In the genomic region with DNA sequence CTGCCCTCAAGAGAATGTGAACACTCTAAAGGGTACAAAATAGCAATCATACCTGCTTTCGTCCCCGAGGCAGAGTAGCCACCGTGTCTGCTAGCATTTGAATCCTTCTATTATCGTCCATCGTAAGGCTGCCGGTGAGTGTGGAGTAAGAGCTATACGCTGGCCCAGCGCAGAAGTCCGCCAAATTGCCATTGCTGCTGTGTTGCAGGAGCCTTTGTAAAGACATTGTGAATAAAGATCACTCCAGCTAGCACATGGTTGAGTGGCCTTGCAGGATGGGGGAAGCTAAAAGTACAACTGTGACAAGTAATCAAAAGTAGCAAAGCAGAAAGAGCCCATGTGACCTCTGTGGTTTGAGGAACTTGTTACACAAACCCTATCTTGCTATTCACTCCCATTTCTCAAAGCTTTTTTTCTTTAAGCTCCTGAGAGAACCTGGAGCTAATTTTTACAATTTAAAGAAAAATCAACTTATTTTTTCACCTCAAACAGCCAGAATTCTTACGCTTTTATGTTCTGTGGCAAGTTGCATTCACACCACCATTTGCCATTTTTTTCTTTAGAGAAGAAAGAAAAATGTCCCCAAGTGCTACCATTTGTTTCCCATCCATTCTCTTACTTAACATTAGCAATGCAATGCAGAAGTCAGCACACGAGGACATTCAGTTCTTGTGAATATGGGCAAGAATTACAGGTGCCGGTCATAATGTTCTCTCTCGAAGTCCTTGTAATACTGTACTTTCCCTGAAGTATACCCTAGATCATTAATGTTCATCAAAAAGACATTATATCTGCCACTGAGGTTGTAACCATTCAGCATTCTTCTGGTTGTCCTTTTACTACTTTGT, we compare ENCODE assay signal across 8 cellular contexts. TPM values are rescaled to one million over a fixed set of nuclear protein-coding genes. Genes with fewer than 3 reads are reported as not detected.
DNase-seq lines count a peak whose midpoint lies in the region; ATAC-seq and TF ChIP-seq lines count a peak whose summit lies in the region.

Gene CYTIP (minus strand): TSS at position 295 of the 848 bp plus-strand sequence. CDS start 69 bp downstream, at position 226.

- H3K4me3 ChIP-seq in NB4 (ENCODE audit: low read depth, low read length) = peak within 1 kb of the TSS; percentile 6
- peak within 1 kb of the TSS; percentile 12 for H3K4me3 ChIP-seq in mucosa of descending colon
- H3K4me3 ChIP-seq in upper lobe of right lung = peak within 1 kb of the TSS; percentile 54

- no peaks in the 10 kb centered on the region for H3K27me3 ChIP-seq in upper lobe of right lung

- DNase-seq in NB4 (ENCODE audit: low read depth) (peak; percentile 73), mucosa of descending colon (peak in 2 of 3 donors; percentile 36 to 71), upper lobe of right lung (peak; percentile 61), middle frontal gyrus (ENCODE audit: extremely low spot score, low spot score) (no peak), NCI-H345 (lab: John Stamatoyannopoulos, UW) (no peak)
- DNase-seq in activated effector memory CD4-positive, alpha-beta T cell treated with Interleukin-2 at 50 U/mL for 16 hours = peak; percentile 42

- intact Hi-C loops in mucosa of descending colon (cut with DNase I, micrococcal nuclease) = no loop called here
- intact Hi-C loops in upper lobe of right lung (cut with DNase I) = no loop called here

- TF ChIP-seq POLR2A in GM15510 (IDR thresholded peaks at IDR 0.05; ENCODE audit: borderline replicate concordance, extremely low read depth, insufficient read length) (peak; percentile 82), NB4 (IDR thresholded peaks at IDR 0.05; ENCODE audit: extremely low read depth, insufficient read length) (no peak)

- peak within 1 kb of the TSS; percentile 86 for H3K27ac ChIP-seq in upper lobe of right lung

- H3K9me3 ChIP-seq in mucosa of descending colon = no peaks in the 10 kb centered on the region
- no peaks in the 10 kb centered on the region for H3K9me3 ChIP-seq in upper lobe of right lung

- H3K36me3 ChIP-seq in mucosa of descending colon (ENCODE audit: low read depth) (no peaks in the 10 kb centered on the region), upper lobe of right lung (no peaks in the 10 kb centered on the region)

- peaks cover 12% of the 10 kb centered on the region for H3K4me1 ChIP-seq in mucosa of descending colon (ENCODE audit: low read depth)
- H3K4me1 ChIP-seq in upper lobe of right lung = no peaks in the 10 kb centered on the region

- TF ChIP-seq CTCF in NB4 (IDR thresholded peaks at IDR 0.05; ENCODE audit: low read depth, low read length) = no peak
- TF ChIP-seq CTCF in mucosa of descending colon (IDR thresholded peaks at IDR 0.05) = no peak
- no peak for TF ChIP-seq CTCF in upper lobe of right lung (IDR thresholded peaks at IDR 0.05)

- ATAC-seq in HG02571 (IDR thresholded peaks at IDR 0.05; ENCODE audit: unreplicated experiment) (peak; percentile 37), mucosa of descending colon (peak; percentile 52), upper lobe of right lung (peak; percentile 81)

RNA-seq across cellular contexts. Expression of gene CYTIP, which starts in this region (rescaled TPM):
- 10 to 100 TPM in 1 of 3 donors, 1 to 10 TPM in 2; 4.7 to 11.5 (median 5.8) TPM for total RNA-seq in mucosa of descending colon
- total RNA-seq in upper lobe of right lung = 34.7 TPM

Comparison
In these comparisons a context has a peak if more than half of its experiments do, and no peak if none do; other contexts are left out.
1. DNase-seq: peak in NB4 (single experiment), activated effector memory CD4-positive, alpha-beta T cell treated with Interleukin-2 at 50 U/mL for 16 hours (single experiment), mucosa of descending colon (2 of 3) and upper lobe of right lung (single experiment); none in middle frontal gyrus (single experiment) and NCI-H345 (single experiment).
2. Peak in every context shown above with its lines, with median percentiles within 50 percentile points of each other: ATAC-seq and H3K4me3 ChIP-seq.